ENCODE assay signal across 8 cellular contexts in the genomic region with DNA sequence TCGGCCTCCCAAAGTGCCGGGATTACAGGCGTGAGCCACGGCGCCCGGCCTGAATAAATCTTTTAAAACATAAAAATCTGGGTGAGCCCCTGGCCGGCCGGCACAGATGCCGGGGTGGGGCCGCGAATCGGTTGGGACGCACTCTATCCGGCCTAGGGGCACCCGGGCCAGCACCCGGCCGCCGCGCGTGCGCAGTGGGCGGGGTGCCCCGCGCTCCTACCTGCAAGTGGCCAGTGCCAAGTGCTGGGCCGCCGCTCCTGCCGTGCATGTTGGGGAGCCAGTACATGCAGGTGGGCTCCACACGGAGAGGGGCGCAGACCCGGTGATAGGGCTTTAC.
DNase-seq lines count a peak whose midpoint lies in the region; ATAC-seq and TF ChIP-seq lines count a peak whose summit lies in the region.
"Not testable (repeated sequence)": the region's sequence is repeated elsewhere in the genome, so short reads cannot be mapped to it uniquely, and the experiment has no call there.

No MANE protein-coding gene starts in this region.

- peak overlapping the region; percentile 64 for H3K4me3 ChIP-seq in AG09309 (ENCODE audit: control insufficient read depth, low read depth, low read length)
- H3K4me3 ChIP-seq in SU-DHL-6 (ENCODE audit: insufficient read depth, low read length, poor library complexity, severe bottlenecking) = peak overlapping the region; percentile 58
- peak overlapping the region; percentile 61 for H3K4me3 ChIP-seq in fibroblast of mammary gland (ENCODE audit: control insufficient read depth, low read depth, low read length)
- peak overlapping the region; percentile 20 to 41 for H3K4me3 ChIP-seq in muscle layer of colon (ENCODE audit: low read depth in 1 of 2, low read length in 2 of 2)

- ATAC-seq in GM19463 (IDR thresholded peaks at IDR 0.05; ENCODE audit: unreplicated experiment) (peak; percentile 77), HG03095 (IDR thresholded peaks at IDR 0.05; ENCODE audit: unreplicated experiment) (peak; percentile 71)

- H3K4me1 ChIP-seq in muscle layer of colon (ENCODE audit: insufficient read depth, low read length) = not testable (repeated sequence)

- DNase-seq in AG09309 (ENCODE audit: low read depth); fibroblast of mammary gland (ENCODE audit: low read depth): not testable (repeated sequence)
- peak; percentile 57 for DNase-seq in activated gamma-delta T cell treated with Interleukin-2 at 50 U/mL for 16 hours
- DNase-seq in stimulated activated CD4-positive, alpha-beta T cell treated with anti-CD3 and anti-CD28 coated beads, Interleukin-4, amount 100 ng/mL, for 24 hours = peak; percentile 73

- H3K9me2 ChIP-seq in SU-DHL-6 (replicated peaks; ENCODE audit: insufficient read depth, low read length) = not testable (repeated sequence)

- H3F3A ChIP-seq in SU-DHL-6 (ENCODE audit: insufficient read depth) = not testable (repeated sequence)

- not testable (repeated sequence) for H2AFZ ChIP-seq in SU-DHL-6 (ENCODE audit: low read depth, low read length, severe bottlenecking)

- peak overlapping the region; percentile 82 for H3K27ac ChIP-seq in SU-DHL-6 (ENCODE audit: low read depth, low read length)
- H3K27ac ChIP-seq in muscle layer of colon (ENCODE audit: low read depth, low read length) = not testable (repeated sequence)

- H3K36me3 ChIP-seq in SU-DHL-6 (ENCODE audit: low read length); muscle layer of colon (ENCODE audit: insufficient read depth, low read length): not testable (repeated sequence)

- H3K9me3 ChIP-seq in SU-DHL-6 (ENCODE audit: insufficient read depth, low read length); muscle layer of colon (ENCODE audit: low read length): not testable (repeated sequence)

- H3K79me2 ChIP-seq in SU-DHL-6 (ENCODE audit: insufficient read depth, low read length) = not testable (repeated sequence)

- TF ChIP-seq CTCF in AG09309 (IDR thresholded peaks at IDR 0.05; ENCODE audit: control insufficient read depth, insufficient read depth, low read depth, low read length, missing control alignments); SU-DHL-6 (IDR thresholded peaks at IDR 0.05; ENCODE audit: insufficient read depth, low read length, poor library complexity, severe bottlenecking); fibroblast of mammary gland (conservative IDR thresholded peaks at IDR 0.05; ENCODE audit: control insufficient read depth, insufficient read depth, low read depth, low read length): not testable (repeated sequence)

- H3K4me2 ChIP-seq in SU-DHL-6 (ENCODE audit: low read depth, low read length, poor library complexity, severe bottlenecking) = peak overlapping the region; percentile 30

- peak overlapping the region; percentile 68 for H3K9ac ChIP-seq in SU-DHL-6 (ENCODE audit: low read length)
- not testable (repeated sequence) for H3K9ac ChIP-seq in muscle layer of colon (ENCODE audit: low read length)

- H3K27me3 ChIP-seq in SU-DHL-6 (ENCODE audit: low read length); muscle layer of colon (ENCODE audit: control insufficient read depth in 1 of 2, insufficient read depth in 2 of 2, low read length in 2 of 2): not testable (repeated sequence)

- not testable (repeated sequence) for H4K20me1 ChIP-seq in SU-DHL-6 (ENCODE audit: low read depth, low read length)
